24 cellular contexts compared by ENCODE assay signal in the genomic region with DNA sequence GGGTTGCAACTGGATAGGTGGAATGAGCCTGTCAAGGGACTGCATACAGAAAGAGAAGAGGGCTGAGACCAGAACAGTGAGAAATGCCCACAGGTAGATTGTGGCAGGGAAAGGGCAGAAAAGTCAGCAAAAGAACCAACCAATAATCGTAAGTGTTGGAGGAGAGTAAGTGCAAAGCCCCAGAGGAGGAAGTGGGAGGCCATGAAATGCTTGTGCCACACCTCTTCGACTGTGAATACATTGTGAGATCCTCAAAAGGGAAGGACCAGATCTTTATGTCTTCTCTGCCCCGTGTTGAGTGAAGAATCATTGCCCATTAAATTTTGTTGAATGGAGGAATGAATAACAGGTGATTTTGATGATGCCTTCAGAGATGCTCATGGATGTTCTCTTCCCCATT.
"Had no signal": no experiment of that assay in that cellular context is flagged by ENCODE, and none has a peak within 500 bp of the region (broad histone marks: within the 10 kb centered on the region; RNA-seq: fewer than 3 reads in every experiment).

No MANE protein-coding gene starts in this region.

- H3K27ac Mint-ChIP-seq: activated CD4-positive, alpha-beta memory T cell treated with anti-CD3 and anti-CD28 coated beads, Interleukin-2, amount 10 ng/mL, durations not matched to agents 7 days and 5 days; activated naive CD4-positive, alpha-beta T cell treated with anti-CD3 and anti-CD28 coated beads for 36 hours; activated T-cell treated with anti-CD3 and anti-CD28 coated beads, Interleukin-2, amount 50 U/mL, for 72 hours; brain; nephron progenitor cell; stimulated activated naive CD8-positive, alpha-beta T cell treated with anti-CD3 and anti-CD28 coated beads, Interleukin-15, Interleukin-2, amounts not matched to agents 100 ng/mL and 50 ng/mL, for 24 hours; WTC11 had no signal

- ATAC-seq: activated T-cell treated with anti-CD3 and anti-CD28 coated beads, Interleukin-2, amount 50 U/mL, for 72 hours; esophagus mucosa; pancreas; psoas muscle; upper lobe of right lung; WTC11 had no signal

- H3K36me3 Mint-ChIP-seq: brain, WTC11 had no signal

- H3K4me3 ChIP-seq: pancreas, psoas muscle, right atrium auricular region, spleen, thyroid gland, upper lobe of right lung had no signal

- H3K27me3 ChIP-seq: pancreas, right atrium auricular region, spleen, thyroid gland, upper lobe of right lung had no signal

- H3K9me3 Mint-ChIP-seq: activated CD4-positive, alpha-beta memory T cell treated with anti-CD3 and anti-CD28 coated beads, Interleukin-2, amount 10 ng/mL, durations not matched to agents 7 days and 5 days; activated naive CD4-positive, alpha-beta T cell treated with anti-CD3 and anti-CD28 coated beads for 36 hours; activated T-cell treated with anti-CD3 and anti-CD28 coated beads, Interleukin-2, amount 50 U/mL, for 72 hours; nephron progenitor cell; stimulated activated naive CD8-positive, alpha-beta T cell treated with anti-CD3 and anti-CD28 coated beads, Interleukin-15, Interleukin-2, amounts not matched to agents 100 ng/mL and 50 ng/mL, for 24 hours had no signal

- DNase-seq: activated CD4-positive, alpha-beta memory T cell treated with anti-CD3 and anti-CD28 coated beads, Interleukin-2, amount 10 ng/mL, durations not matched to agents 7 days and 5 days; activated CD4-positive, alpha-beta T cell treated with anti-CD3 and anti-CD28 coated beads for 48 hours; activated effector memory CD4-positive, alpha-beta T cell treated with Interleukin-2 at 50 U/mL for 16 hours; activated naive CD4-positive, alpha-beta T cell treated with anti-CD3 and anti-CD28 coated beads for 36 hours; activated T-cell treated with anti-CD3 and anti-CD28 coated beads, Interleukin-2, amount 50 U/mL, for 72 hours; aorta; effector memory CD4-positive, alpha-beta T cell; foreskin melanocyte; hypothalamus; mesenchymal stem cell; nephron progenitor cell; pancreas; psoas muscle; spleen; stimulated activated CD4-positive, alpha-beta T cell treated with anti-CD3 and anti-CD28 coated beads, Interleukin-4, amount 100 ng/mL, for 1 hour; substantia nigra; T-helper 1 cell; thyroid gland; upper lobe of right lung had no signal

- H3K4me3 Mint-ChIP-seq: activated CD4-positive, alpha-beta memory T cell treated with anti-CD3 and anti-CD28 coated beads, Interleukin-2, amount 10 ng/mL, durations not matched to agents 7 days and 5 days; activated naive CD4-positive, alpha-beta T cell treated with anti-CD3 and anti-CD28 coated beads for 36 hours; activated T-cell treated with anti-CD3 and anti-CD28 coated beads, Interleukin-2, amount 50 U/mL, for 72 hours; brain; nephron progenitor cell; stimulated activated naive CD8-positive, alpha-beta T cell treated with anti-CD3 and anti-CD28 coated beads, Interleukin-15, Interleukin-2, amounts not matched to agents 100 ng/mL and 50 ng/mL, for 24 hours; WTC11 had no signal

- H3K27ac ChIP-seq: pancreas, psoas muscle, right atrium auricular region, thyroid gland, upper lobe of right lung had no signal

- H3K36me3 ChIP-seq: pancreas, right atrium auricular region, thyroid gland, upper lobe of right lung had no signal

- H3K9me3 ChIP-seq: pancreas, psoas muscle, right atrium auricular region, spleen, thyroid gland, upper lobe of right lung had no signal

- H3K27me3 Mint-ChIP-seq: activated CD4-positive, alpha-beta memory T cell treated with anti-CD3 and anti-CD28 coated beads, Interleukin-2, amount 10 ng/mL, durations not matched to agents 7 days and 5 days; stimulated activated naive CD8-positive, alpha-beta T cell treated with anti-CD3 and anti-CD28 coated beads, Interleukin-15, Interleukin-2, amounts not matched to agents 100 ng/mL and 50 ng/mL, for 24 hours had no signal

- H3K4me1 ChIP-seq: pancreas, psoas muscle, right atrium auricular region, thyroid gland, upper lobe of right lung had no signal

- H3K4me1 Mint-ChIP-seq: brain, nephron progenitor cell had no signal
